ENCODE assay signal across 16 cellular contexts in the genomic region with DNA sequence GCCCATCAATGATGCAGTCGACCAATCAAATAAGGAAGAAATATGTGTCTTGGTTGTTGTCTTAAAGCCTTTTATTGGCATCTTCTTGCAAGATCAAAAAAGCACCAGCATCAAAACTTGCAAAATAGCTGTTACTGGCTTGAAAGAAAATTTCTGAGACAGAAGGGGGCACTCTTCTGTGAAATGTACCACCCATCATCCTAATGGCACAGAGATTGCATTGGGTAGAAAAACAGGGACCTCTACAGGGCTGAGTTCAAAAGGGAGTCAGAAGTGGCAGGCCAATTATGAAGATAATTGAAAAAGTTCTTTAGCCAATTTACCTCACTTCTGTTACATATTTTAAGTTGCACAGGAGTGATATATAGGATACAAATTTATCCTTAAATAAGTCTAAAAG.
DNase-seq lines count a peak whose midpoint lies in the region; ATAC-seq, FAIRE-seq and TF ChIP-seq lines count a peak whose summit lies in the region.
"Had no signal": no experiment of that assay in that cellular context is flagged by ENCODE, and none has a peak within 500 bp of the region (broad histone marks: within the 10 kb centered on the region; RNA-seq: fewer than 3 reads in every experiment).

No MANE protein-coding gene starts in this region.

- H3K79me2 ChIP-seq in mammary epithelial cell (ENCODE audit: insufficient read depth, low read length) = no peaks in the 10 kb centered on the region
- no peaks in the 10 kb centered on the region for H3K79me2 ChIP-seq in Loucy (ENCODE audit: insufficient read depth, low read length)
- no peaks in the 10 kb centered on the region for H3K79me2 ChIP-seq in GM12878 (ENCODE audit: control insufficient read depth, insufficient read depth, low read length)

- H3K4me1 ChIP-seq in mammary epithelial cell (ENCODE audit: insufficient read depth, low read length) (no peaks in the 10 kb centered on the region), breast epithelium (no peaks in the 10 kb centered on the region), Loucy (ENCODE audit: insufficient read depth, low read length, poor library complexity, severe bottlenecking) (no peaks in the 10 kb centered on the region), GM12878 (ENCODE audit: control insufficient read depth, insufficient read depth, low read length) (no peaks in the 10 kb centered on the region), left lung (no peaks in the 10 kb centered on the region)
- no peaks in the 10 kb centered on the region for H3K4me1 ChIP-seq in effector memory CD4-positive, alpha-beta T cell (ENCODE audit: control insufficient read depth, insufficient read depth, low read length, poor library complexity, severe bottlenecking)
- H3K4me1 ChIP-seq: psoas muscle had no signal

- SMC1A ChIA-PET in GM12878 (lab: Charles Lee; ENCODE audit: uncharacterized antibody, unreplicated experiment) = no interaction called here

- no peak for TF ChIP-seq POLR2A in breast epithelium (IDR thresholded peaks at IDR 0.05)
- no peak for TF ChIP-seq POLR2A in GM12878 (IDR thresholded peaks at IDR 0.05; ENCODE audit: low read depth, low read length)

- H3K4me3 ChIP-seq in mammary epithelial cell (replicated peaks in 1 of 3; ENCODE audit: insufficient read depth in 1 of 3, low read depth in 2 of 3, low read length in 3 of 3) (no peak overlapping the region), breast epithelium (no peak overlapping the region), Loucy (ENCODE audit: low read length, poor library complexity, severe bottlenecking) (no peak overlapping the region), GM12878 (no peak overlapping the region), left lung (no peak overlapping the region)
- no peak overlapping the region for H3K4me3 ChIP-seq in effector memory CD4-positive, alpha-beta T cell (ENCODE audit: insufficient read depth, low read depth, low read length, poor library complexity, severe bottlenecking)
- H3K4me3 ChIP-seq: psoas muscle, thoracic aorta had no signal

- no peak overlapping the region for H3K9ac ChIP-seq in mammary epithelial cell (ENCODE audit: insufficient read depth, low read length)
- no peak overlapping the region for H3K9ac ChIP-seq in Loucy (ENCODE audit: low read depth, low read length, poor library complexity, severe bottlenecking)
- H3K9ac ChIP-seq in GM12878 (ENCODE audit: control insufficient read depth, insufficient read depth, low read length) = no peak overlapping the region

- H2AFZ ChIP-seq in mammary epithelial cell (ENCODE audit: low read depth, low read length) (no peak overlapping the region), Loucy (ENCODE audit: low read length) (no peak overlapping the region), GM12878 (ENCODE audit: control insufficient read depth, low read depth, low read length) (no peak overlapping the region)

- no peak for FAIRE-seq in GM12878 (lab: Jason Lieb, UNC)

- no peaks in the 10 kb centered on the region for H3K9me3 ChIP-seq in mammary epithelial cell (replicated peaks; ENCODE audit: insufficient read depth, low read length)
- no peaks in the 10 kb centered on the region for H3K9me3 ChIP-seq in breast epithelium
- H3K9me3 ChIP-seq in Loucy (ENCODE audit: insufficient read depth, low read depth, low read length) = no peaks in the 10 kb centered on the region
- no peaks in the 10 kb centered on the region for H3K9me3 ChIP-seq in GM12878 (replicated peaks; ENCODE audit: control insufficient read depth, insufficient read depth, low read length)
- no peaks in the 10 kb centered on the region for H3K9me3 ChIP-seq in effector memory CD4-positive, alpha-beta T cell (ENCODE audit: control insufficient read depth, low read length)
- no peaks in the 10 kb centered on the region for H3K9me3 ChIP-seq in left lung
- H3K9me3 ChIP-seq: psoas muscle, thoracic aorta had no signal

- ATAC-seq in GM12878 (peak; percentile 58), HG03175 (IDR thresholded peaks at IDR 0.05; ENCODE audit: unreplicated experiment) (no peak), left lung (no peak)
- ATAC-seq: activated CD8-positive, alpha-beta T cell treated with anti-CD3 and anti-CD28 coated beads for 36 hours; psoas muscle had no signal

- RAD21 ChIA-PET in GM12878 (lab: Charles Lee; ENCODE audit: unreplicated experiment) = no interaction called here

- peak in 1 of 2 donors; percentile 13 for TF ChIP-seq CTCF in mammary epithelial cell (conservative IDR thresholded peaks at IDR 0.05 in 1 of 2, IDR thresholded peaks at IDR 0.05 in 1 of 2; ENCODE audit: extremely low read depth in 1 of 2, insufficient read depth in 1 of 2, low read depth in 1 of 2, low read length in 2 of 2)
- no peak for TF ChIP-seq CTCF in breast epithelium (IDR thresholded peaks at IDR 0.05)
- TF ChIP-seq CTCF in Loucy (conservative IDR thresholded peaks at IDR 0.05; ENCODE audit: low read length) = peak; percentile 72
- TF ChIP-seq CTCF in GM12878 (IDR thresholded peaks at IDR 0.05 in 2 of 3, conservative IDR thresholded peaks at IDR 0.05 in 1 of 3; ENCODE audit: control insufficient read depth in 2 of 3, extremely low read depth in 1 of 3, insufficient read depth in 1 of 3, low read depth in 3 of 3, low read length in 3 of 3) = peak in 2 of 3 experiments; percentile 6 to 19; a peak in 2 of 6 replicates
- no peak for TF ChIP-seq CTCF in left lung (IDR thresholded peaks at IDR 0.05)

- H3K36me3 ChIP-seq in mammary epithelial cell (ENCODE audit: insufficient read depth, low read length) = no peaks in the 10 kb centered on the region
- H3K36me3 ChIP-seq in breast epithelium = no peaks in the 10 kb centered on the region
- H3K36me3 ChIP-seq in Loucy (ENCODE audit: insufficient read depth, low read length) = no peaks in the 10 kb centered on the region
- no peaks in the 10 kb centered on the region for H3K36me3 ChIP-seq in GM12878 (ENCODE audit: control insufficient read depth in 2 of 2, insufficient read depth in 2 of 2, low read length in 1 of 2)
- no peaks in the 10 kb centered on the region for H3K36me3 ChIP-seq in effector memory CD4-positive, alpha-beta T cell (ENCODE audit: control insufficient read depth, insufficient read depth, low read length)
- H3K36me3 ChIP-seq in left lung = no peaks in the 10 kb centered on the region
- H3K36me3 ChIP-seq: thoracic aorta had no signal

- H3K27ac ChIP-seq in mammary epithelial cell (ENCODE audit: insufficient read depth, low read depth, low read length) (no peak overlapping the region), breast epithelium (no peak overlapping the region), GM12878 (ENCODE audit: control insufficient read depth, insufficient read depth) (no peak overlapping the region), left lung (no peak overlapping the region)
- H3K27ac ChIP-seq in effector memory CD4-positive, alpha-beta T cell (ENCODE audit: insufficient read depth, low read length, poor library complexity, severe bottlenecking) = no peak overlapping the region
- H3K27ac ChIP-seq: HL-60, psoas muscle, RWPE1, thoracic aorta had no signal

- no peaks in the 10 kb centered on the region for H3F3A ChIP-seq in Loucy (ENCODE audit: low read depth)

- CTCF ChIA-PET in mammary epithelial cell (lab: Charles Lee; ENCODE audit: low non-redundant PET) (no interaction called here), GM12878 (lab: Yijun Ruan, JAX) (interaction anchor here (1.0 kb wide), 1 partner anchor 217 kb away, joined by 4 read pairs; no protein-coding TSS in a partner anchor)

- no peak for TF ChIP-seq RAD21 in GM12878 (IDR thresholded peaks at IDR 0.05; ENCODE audit: insufficient read depth, low read depth, low read length)

- no peak for TF ChIP-seq EP300 in GM12878 (IDR thresholded peaks at IDR 0.05; ENCODE audit: borderline replicate concordance in 1 of 2, control insufficient read depth in 1 of 2, low read depth in 2 of 2, low read length in 2 of 2)

- H4K20me1 ChIP-seq in mammary epithelial cell (ENCODE audit: insufficient read depth, low read length) (no peaks in the 10 kb centered on the region), Loucy (ENCODE audit: insufficient read depth, low read length, poor library complexity, severe bottlenecking) (no peaks in the 10 kb centered on the region), GM12878 (ENCODE audit: control insufficient read depth, insufficient read depth) (no peaks in the 10 kb centered on the region)

- dilution Hi-C loops in mammary epithelial cell (cut with HindIII; ENCODE audit: low sequenced_read_pairs) = no loop called here

- intact Hi-C loops in mammary epithelial cell (cut with micrococcal nuclease) = no loop called here
- intact Hi-C loops in breast epithelium (cut with DNase I; ENCODE audit: low total_unique reads) = no loop called here
- intact Hi-C loops in GM12878 (cut with micrococcal nuclease; ENCODE audit: unreplicated experiment) = no loop called here
- intact Hi-C loops in left lung (cut with DNase I) = no loop called here

- H3K27me3 ChIP-seq in mammary epithelial cell (ENCODE audit: insufficient read depth, low read length) (no peaks in the 10 kb centered on the region), breast epithelium (no peaks in the 10 kb centered on the region), Loucy (ENCODE audit: insufficient read depth, low read length, poor library complexity, severe bottlenecking) (no peaks in the 10 kb centered on the region), GM12878 (replicated peaks in 1 of 2; ENCODE audit: control insufficient read depth in 2 of 2, insufficient read depth in 2 of 2, low read length in 1 of 2) (no peaks in the 10 kb centered on the region), left lung (no peaks in the 10 kb centered on the region)
- H3K27me3 ChIP-seq in effector memory CD4-positive, alpha-beta T cell (replicated peaks; ENCODE audit: control insufficient read depth, insufficient read depth, low read length, poor library complexity, severe bottlenecking) = no peaks in the 10 kb centered on the region

- POLR2A ChIA-PET in GM12878 (lab: Charles Lee) = no interaction called here

- DNase-seq in mammary epithelial cell (peak; percentile 8), breast epithelium (ENCODE audit: low spot score in 2 of 2) (no peak), GM12878 (ENCODE audit: low read depth, low spot score) (no peak), GM19240 (ENCODE audit: insufficient read length, low spot score) (no peak), left lung (no peak)
- no peak for DNase-seq in effector memory CD4-positive, alpha-beta T cell
- DNase-seq: activated CD8-positive, alpha-beta T cell treated with anti-CD3 and anti-CD28 coated beads for 36 hours; aorta; dermis blood vessel endothelial cell; psoas muscle; T-helper 2 cell had no signal

- WGBS in mammary epithelial cell (ENCODE audit: low coverage, missing lambda C conversion rate) = 0% methylated on average over 1 of the region's 1 CpG
- 0% methylated on average over 1 of the region's 1 CpG for WGBS in GM12878 (ENCODE audit: insufficient coverage, insufficient replicate concordance, low lambda C conversion rate, missing lambda C conversion rate)

- no TSS peak for BruUV-seq in mammary epithelial cell (replicated peaks; lab: Mats Ljungman, UMichigan)
- no TSS peak for BruUV-seq in GM12878 (replicated peaks; lab: Mats Ljungman, UMichigan)

- in situ Hi-C loops in mammary epithelial cell (cut with MboI; ENCODE audit: low sequenced_read_pairs in 2 of 2) (no loop called here), GM12878 (cut with MboI) (no loop called here)

- no peaks in the 10 kb centered on the region for H3K9me2 ChIP-seq in Loucy (replicated peaks; ENCODE audit: low read depth, low read length)

- H3K4me2 ChIP-seq in mammary epithelial cell (ENCODE audit: insufficient read depth, low read depth, low read length) (no peak overlapping the region), Loucy (ENCODE audit: low read depth, low read length, poor library complexity, severe bottlenecking) (no peak overlapping the region), GM12878 (ENCODE audit: control insufficient read depth, insufficient read depth) (no peak overlapping the region)

Comparison
In these comparisons a context has a peak if more than half of its experiments do, and no peak if none do; other contexts are left out.
1. CTCF ChIP-seq: peak in Loucy (single experiment) and GM12878 (2 of 3); none in breast epithelium (0 of 3) and left lung (0 of 2).